ENCODE assay signal across 1 cellular context in genomic region chr3:172129868-172130751, GRCh38.
TF ChIP-seq lines count a peak whose summit lies in the region.

No MANE protein-coding gene starts in this region.

TF ChIP-seq in K562, 482 proteins besides CTCF, POLR2A, EP300 and RAD21 (continued from another document and continues in another):
- 0 out of 2 replicates have a peak, but pooled peaks have one; percentile 19 for TF ChIP-seq DMBX1 (CRISPR knock-in tag; IDR thresholded peaks at IDR 0.05; ENCODE audit: borderline replicate concordance)
- TF ChIP-seq ZBTB1 (CRISPR knock-in tag; IDR thresholded peaks at IDR 0.05; ENCODE audit: borderline replicate concordance, low read depth), result no peak; the same call in 1 of the 2 replicates
- no peak for TF ChIP-seq ZSCAN32 (CRISPR knock-in tag; IDR thresholded peaks at IDR 0.05)
- no peak for TF ChIP-seq THAP7 (CRISPR knock-in tag; IDR thresholded peaks at IDR 0.05)
- TF ChIP-seq TAF9B (IDR thresholded peaks at IDR 0.05; ENCODE audit: partially characterized antibody), result peak; percentile 68
- TF ChIP-seq ESRRB (CRISPR knock-in tag; IDR thresholded peaks at IDR 0.05; ENCODE audit: borderline replicate concordance), result no peak
- TF ChIP-seq CXXC5 (CRISPR knock-in tag; IDR thresholded peaks at IDR 0.05), result 0 out of 2 replicates have a peak, but pooled peaks have one; percentile 45
- no peak for TF ChIP-seq SRSF7 (optimal IDR thresholded peaks at IDR 0.05; ENCODE audit: low read depth, low read length)
- no peak for TF ChIP-seq ZNF197 (CRISPR knock-in tag; IDR thresholded peaks at IDR 0.05; ENCODE audit: low read depth)
- TF ChIP-seq PCBP1 (IDR thresholded peaks at IDR 0.05; ENCODE audit: low read depth, low read length, poor library complexity, severe bottlenecking), result no peak
- 0 out of 2 replicates have a peak, but pooled peaks have one; percentile 25 for TF ChIP-seq GABPA (tag; conservative IDR thresholded peaks at IDR 0.05; ENCODE audit: low read depth)
- TF ChIP-seq TSHZ1 (CRISPR knock-in tag; IDR thresholded peaks at IDR 0.05), result no peak
- TF ChIP-seq MAFK (IDR thresholded peaks at IDR 0.05; ENCODE audit: low read length), result peak; percentile 22; the same call in 1 of the 2 replicates
- peak; percentile 81 for TF ChIP-seq HDAC3 (IDR thresholded peaks at IDR 0.05; ENCODE audit: borderline replicate concordance, partially characterized antibody)
- TF ChIP-seq CHCHD3 (CRISPR knock-in tag; IDR thresholded peaks at IDR 0.05), result no peak
- TF ChIP-seq SLC30A9 (CRISPR knock-in tag; IDR thresholded peaks at IDR 0.05), result no peak
- TF ChIP-seq CREM (IDR thresholded peaks at IDR 0.05; ENCODE audit: low read depth), result peak; percentile 78
- peak; percentile 3 for TF ChIP-seq ZFP36 (IDR thresholded peaks at IDR 0.05; ENCODE audit: low read depth, low read length, partially characterized antibody)
- TF ChIP-seq CHD2 (IDR thresholded peaks at IDR 0.05; ENCODE audit: low read depth, low read length), result no peak
- no peak for TF ChIP-seq MYBL2 (IDR thresholded peaks at IDR 0.05; ENCODE audit: low read depth)
- TF ChIP-seq MYBL2 (CRISPR knock-in tag; IDR thresholded peaks at IDR 0.05; ENCODE audit: borderline replicate concordance), result no peak
- TF ChIP-seq HMBOX1 (IDR thresholded peaks at IDR 0.05), result peak; percentile 88
- TF ChIP-seq KAT7 (CRISPR knock-in tag; IDR thresholded peaks at IDR 0.05; ENCODE audit: borderline replicate concordance), result no peak
- no peak for TF ChIP-seq ZBTB5 (IDR thresholded peaks at IDR 0.05)
- TF ChIP-seq NEUROD1 (IDR thresholded peaks at IDR 0.05; ENCODE audit: borderline replicate concordance, low read depth, low read length, partially characterized antibody), result peak; percentile 84
- peak; percentile 93 for TF ChIP-seq SMARCE1 (IDR thresholded peaks at IDR 0.05)
- TF ChIP-seq ZBED1 (IDR thresholded peaks at IDR 0.05), result no peak
- peak; percentile 54; the same call in 1 of the 2 replicates for TF ChIP-seq NFE2 (IDR thresholded peaks at IDR 0.05; ENCODE audit: low read depth)
- TF ChIP-seq HNRNPLL (IDR thresholded peaks at IDR 0.05; ENCODE audit: low read depth, low read length, poor library complexity, severe bottlenecking), result no peak
- peak; percentile 79; the same call in 1 of the 2 replicates for TF ChIP-seq FOXJ3 (CRISPR knock-in tag; IDR thresholded peaks at IDR 0.05)
- no peak for TF ChIP-seq ZFP91 (CRISPR knock-in tag; IDR thresholded peaks at IDR 0.05)
- no peak for TF ChIP-seq CREBBP (IDR thresholded peaks at IDR 0.05; ENCODE audit: low read depth, low read length)
- TF ChIP-seq ERF (CRISPR knock-in tag; IDR thresholded peaks at IDR 0.05), result no peak
- no peak for TF ChIP-seq HIVEP1 (CRISPR knock-in tag; IDR thresholded peaks at IDR 0.05)
- TF ChIP-seq CBFA2T2 (conservative IDR thresholded peaks at IDR 0.05), result 0 out of 2 replicates have a peak, but pooled peaks have one; percentile 23
- TF ChIP-seq ZNF184 (CRISPR knock-in tag; IDR thresholded peaks at IDR 0.05), result no peak
- TF ChIP-seq MCM2 (IDR thresholded peaks at IDR 0.05; ENCODE audit: low read depth), result no peak
- TF ChIP-seq NR2C1 (IDR thresholded peaks at IDR 0.05), result peak; percentile 55; the same call in 1 of the 2 replicates
- peak; percentile 68 for TF ChIP-seq NR2C1 (tag; IDR thresholded peaks at IDR 0.05)
- TF ChIP-seq ZNF507 (tag; conservative IDR thresholded peaks at IDR 0.05), result no peak
- TF ChIP-seq SMAD3 (CRISPR knock-in tag; conservative IDR thresholded peaks at IDR 0.05), result no peak
- no peak for TF ChIP-seq PTRF (tag; IDR thresholded peaks at IDR 0.05)
- TF ChIP-seq ZNF584 (CRISPR knock-in tag; IDR thresholded peaks at IDR 0.05; ENCODE audit: low read depth), result no peak
- 0 out of 2 replicates have a peak, but pooled peaks have one; percentile 20 for TF ChIP-seq ADNP (tag; IDR thresholded peaks at IDR 0.05)
- no peak for TF ChIP-seq SIX5 (IDR thresholded peaks at IDR 0.05; ENCODE audit: borderline replicate concordance in 1 of 2, insufficient read depth in 1 of 2, low read depth in 1 of 2, low read length in 2 of 2)
- no peak for TF ChIP-seq ZNF717 (CRISPR knock-in tag; IDR thresholded peaks at IDR 0.05)
- no peak for TF ChIP-seq ZNF280A (IDR thresholded peaks at IDR 0.05; ENCODE audit: low read depth, partially characterized antibody)
- TF ChIP-seq HNRNPH1 (optimal IDR thresholded peaks at IDR 0.05; ENCODE audit: low read depth, low read length), result no peak
- TF ChIP-seq ZNF175 (CRISPR knock-in tag; IDR thresholded peaks at IDR 0.05; ENCODE audit: low read depth), result peak; percentile 63; the same call in 1 of the 2 replicates
- no peak for TF ChIP-seq NELFE (IDR thresholded peaks at IDR 0.05; ENCODE audit: insufficient read depth, insufficient read length)
- no peak for TF ChIP-seq NFATC3 (IDR thresholded peaks at IDR 0.05)
- TF ChIP-seq NFXL1 (CRISPR knock-in tag; IDR thresholded peaks at IDR 0.05), result no peak
- no peak for TF ChIP-seq ZNF253 (CRISPR knock-in tag; conservative IDR thresholded peaks at IDR 0.05)
- no peak for TF ChIP-seq RBM15 (IDR thresholded peaks at IDR 0.05; ENCODE audit: insufficient read depth, low read length)
- no peak for TF ChIP-seq POU5F1 (IDR thresholded peaks at IDR 0.05; ENCODE audit: borderline replicate concordance, low read depth, low read length, partially characterized antibody)
- peak in 1 of 2 experiments; percentile 87; a peak in 2 of 4 replicates for TF ChIP-seq TBL1XR1 (IDR thresholded peaks at IDR 0.05; ENCODE audit: low read length in 2 of 2)
- TF ChIP-seq CBX1 (IDR thresholded peaks at IDR 0.05; ENCODE audit: low read depth), result no peak
- no peak for TF ChIP-seq KHSRP (IDR thresholded peaks at IDR 0.05)
- peak; percentile 52; the same call in 1 of the 2 replicates for TF ChIP-seq SOX6 (IDR thresholded peaks at IDR 0.05)
- no peak for TF ChIP-seq FOXK1 (CRISPR knock-in tag; IDR thresholded peaks at IDR 0.05; ENCODE audit: borderline replicate concordance)
- TF ChIP-seq PKNOX1 (IDR thresholded peaks at IDR 0.05), result peak; percentile 82
- TF ChIP-seq XRCC4 (IDR thresholded peaks at IDR 0.05; ENCODE audit: extremely low read depth, insufficient read depth, insufficient read length), result no peak
- no peak for TF ChIP-seq MLLT1 (IDR thresholded peaks at IDR 0.05)
- peak; percentile 64; the same call in 1 of the 2 replicates for TF ChIP-seq RNF2 (IDR thresholded peaks at IDR 0.05)
- TF ChIP-seq MEF2D (tag; conservative IDR thresholded peaks at IDR 0.05; ENCODE audit: low read depth), result no peak
- no peak for TF ChIP-seq SREBF1 (IDR thresholded peaks at IDR 0.05; ENCODE audit: borderline replicate concordance, low read depth, low read length)
- TF ChIP-seq XRCC5 (IDR thresholded peaks at IDR 0.05; ENCODE audit: low read depth, low read length), result no peak
- TF ChIP-seq ZNF444 (CRISPR knock-in tag; IDR thresholded peaks at IDR 0.05), result no peak
- TF ChIP-seq ETV1 (tag; conservative IDR thresholded peaks at IDR 0.05; ENCODE audit: low read depth), result peak; percentile 64
